Comparison of ENCODE assay signal across 25 cellular contexts in the genomic region with DNA sequence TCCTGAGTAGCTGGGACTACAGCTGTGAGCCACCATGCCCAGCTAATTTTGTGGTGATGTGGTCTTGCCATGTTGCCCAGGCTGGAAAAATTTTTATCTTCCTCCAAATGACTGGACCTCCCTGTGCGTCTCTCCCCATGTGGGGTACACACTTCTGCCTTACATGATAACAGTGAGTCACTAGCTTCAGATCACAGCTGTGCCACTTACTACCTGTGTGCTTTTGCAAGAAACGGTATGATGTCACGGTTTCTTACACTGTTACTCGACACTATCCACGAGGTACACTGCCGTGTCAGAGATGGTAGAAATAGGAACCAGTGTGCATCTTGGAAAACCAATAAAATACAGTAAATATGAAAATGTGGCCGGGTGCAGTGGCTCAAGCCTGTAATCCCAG. TPM values are rescaled to one million over a fixed set of nuclear protein-coding genes. Genes with fewer than 3 reads are reported as not detected.
"Had no signal": no experiment of that assay in that cellular context is flagged by ENCODE, and none has a peak within 500 bp of the region (broad histone marks: within the 10 kb centered on the region; RNA-seq: fewer than 3 reads in every experiment).

No MANE protein-coding gene starts in this region.

- H3K79me2 ChIP-seq: parathyroid adenoma had no signal

- FAIRE-seq: endometrium, keratinocyte had no signal

- H3K36me3 Mint-ChIP-seq: stimulated activated effector memory CD8-positive, alpha-beta T cell treated with anti-CD3 and anti-CD28 coated beads, Interleukin-12 subunit alpha, Interleukin-12 subunit beta, amount 100 ng/mL, for 72 hours had no signal

- ATAC-seq: effector memory CD8-positive, alpha-beta T cell; left ventricle myocardium superior; lower lobe of right lung; naive thymus-derived CD8-positive, alpha-beta T cell; sciatic nerve; stimulated activated effector memory CD8-positive, alpha-beta T cell treated with anti-CD3 and anti-CD28 coated beads, Interleukin-12 subunit alpha, Interleukin-12 subunit beta, amount 100 ng/mL, for 72 hours had no signal

- H3K4me3 Mint-ChIP-seq: effector memory CD8-positive, alpha-beta T cell; naive thymus-derived CD8-positive, alpha-beta T cell; stimulated activated effector memory CD8-positive, alpha-beta T cell treated with anti-CD3 and anti-CD28 coated beads, Interleukin-12 subunit alpha, Interleukin-12 subunit beta, amount 100 ng/mL, for 72 hours had no signal

- H3K9me3 ChIP-seq: esophagus squamous epithelium, lower lobe of right lung, stomach, thyroid gland, vagina had no signal

- H3K27me3 Mint-ChIP-seq: effector memory CD8-positive, alpha-beta T cell; naive thymus-derived CD8-positive, alpha-beta T cell; progenitor cell of endocrine pancreas had no signal

- H3K9ac ChIP-seq: parathyroid adenoma had no signal

- H3K27me3 ChIP-seq: esophagus squamous epithelium, thyroid gland, vagina had no signal

- H3K27ac Mint-ChIP-seq: progenitor cell of endocrine pancreas had no signal

- H3K4me2 ChIP-seq: smooth muscle cell had no signal

- H3K27ac ChIP-seq: esophagus squamous epithelium, lower lobe of right lung, parathyroid adenoma, stomach, thyroid gland, vagina had no signal

- H2AFZ ChIP-seq: parathyroid adenoma had no signal

- H3K4me1 ChIP-seq: parathyroid adenoma had no signal

- DNase-seq: cortex of kidney; effector memory CD8-positive, alpha-beta T cell; erythroblast; esophagus squamous epithelium; foreskin melanocyte; hypothalamus; left ventricle myocardium superior; lower lobe of right lung; naive thymus-derived CD8-positive, alpha-beta T cell; stimulated activated CD4-positive, alpha-beta T cell treated with anti-CD3 and anti-CD28 coated beads, Interleukin-2, amount 100 ng/mL, for 24 hours; stimulated activated CD4-positive, alpha-beta T cell treated with anti-CD3 and anti-CD28 coated beads, Interleukin-4, amount 100 ng/mL, for 24 hours; stimulated activated naive CD4-positive, alpha-beta T cell treated with Interleukin-2 at 50 U/mL for 16 hours; stomach; thyroid gland; trophoblast cell had no signal

- H3K4me3 ChIP-seq: esophagus squamous epithelium, lower lobe of right lung, smooth muscle cell, stomach, thyroid gland, vagina had no signal

- H3K36me3 ChIP-seq: thyroid gland, vagina had no signal

- H3K9me3 Mint-ChIP-seq: effector memory CD8-positive, alpha-beta T cell; naive thymus-derived CD8-positive, alpha-beta T cell; stimulated activated effector memory CD8-positive, alpha-beta T cell treated with anti-CD3 and anti-CD28 coated beads, Interleukin-12 subunit alpha, Interleukin-12 subunit beta, amount 100 ng/mL, for 72 hours had no signal

RNA-seq across cellular contexts. Expression of a gene that starts 29.0 kb away (rescaled TPM):
- total RNA-seq: dermis microvascular lymphatic vessel endothelial cell, myocyte, smooth muscle cell had no signal
- polyA plus RNA-seq: keratinocyte had no signal

RNA-seq across cellular contexts. Expression of a gene that starts 45.8 kb away (rescaled TPM):
- total RNA-seq: myocyte, smooth muscle cell had no signal
